8 cellular contexts compared by ENCODE assay signal in the genomic region with DNA sequence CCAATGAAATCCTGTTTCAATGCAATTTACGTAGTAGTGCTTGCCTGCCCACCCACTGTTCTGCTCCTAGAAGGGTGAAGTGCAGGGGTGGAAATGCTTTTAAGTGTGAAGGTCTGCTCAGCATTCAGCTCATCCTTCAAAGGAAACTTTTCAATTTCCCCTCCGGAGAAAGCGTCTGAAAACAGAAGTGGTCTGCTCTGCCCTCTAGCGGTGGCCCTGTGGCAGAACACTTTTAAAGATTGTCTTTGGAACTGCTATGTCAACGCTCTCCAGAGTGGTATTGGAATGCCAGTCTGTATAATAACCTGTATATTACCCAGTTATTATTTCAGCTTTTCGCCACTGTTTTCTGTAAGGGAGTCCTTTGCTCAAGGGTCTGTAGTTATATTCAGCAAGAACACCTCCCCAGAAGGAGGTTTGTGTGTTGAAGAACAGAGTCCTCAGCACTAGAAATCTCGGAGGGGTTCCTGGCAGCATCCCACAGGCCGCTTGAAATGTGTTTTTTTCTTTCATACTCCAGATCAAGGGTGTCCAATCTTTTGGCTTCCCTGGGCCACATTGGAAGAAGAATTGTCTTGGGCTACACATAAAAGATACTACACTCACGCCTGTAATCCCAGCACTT.
DNase-seq lines count a peak whose midpoint lies in the region; ATAC-seq and TF ChIP-seq lines count a peak whose summit lies in the region.

No MANE protein-coding gene starts in this region.

- in situ Hi-C loops in astrocyte of the cerebellum (cut with HindIII; ENCODE audit: low sequenced_read_pairs), result no loop called here

- TF ChIP-seq CTCF in C4-2B (conservative IDR thresholded peaks at IDR 0.05), result peak; percentile 98
- TF ChIP-seq CTCF in astrocyte of the cerebellum (IDR thresholded peaks at IDR 0.05; ENCODE audit: low read depth, low read length, missing control alignments), result peak; percentile 88

- no peak overlapping the region for H3K4me3 ChIP-seq in astrocyte of the cerebellum (ENCODE audit: low read depth, low read length)

- peak; percentile 72 to 83 for DNase-seq in Kasumi-1 (lab: John Stamatoyannopoulos, UW)
- DNase-seq in T follicular helper cell (ENCODE audit: low read depth), result peak; percentile 30
- peak; percentile 24 for DNase-seq in astrocyte of the cerebellum (ENCODE audit: low read depth)
- peak; percentile 59 for DNase-seq in iPS-NIHi11 (ENCODE audit: low spot score)
- DNase-seq in stimulated activated CD4-positive, alpha-beta T cell treated with anti-CD3 and anti-CD28 coated beads, Interleukin-12 subunit alpha, Interleukin-12 subunit beta, amount 100 ng/mL, for 48 hours (ENCODE audit: low read depth in 2 of 3, low spot score in 1 of 3), result peak in 2 of 3 donors; percentile 16 to 48
- no peak for DNase-seq in NK-92 treated with Interleukin-12 subunit alpha and Interleukin-12 subunit beta, amount 100 ng/mL, for 24 hours (lab: John Stamatoyannopoulos, UW)

- H3K27ac ChIP-seq in C4-2B, result no peak overlapping the region

- ATAC-seq in GM18909 (IDR thresholded peaks at IDR 0.05; ENCODE audit: poor library complexity, unreplicated experiment), result peak; percentile 66
